ENCODE assay signal across 9 cellular contexts in genomic region chr2:1990724-1991123, GRCh38.
DNase-seq lines count a peak whose midpoint lies in the region; ATAC-seq and TF ChIP-seq lines count a peak whose summit lies in the region.
"Had no signal": no experiment of that assay in that cellular context is flagged by ENCODE, and none has a peak within 500 bp of the region (broad histone marks: within the 10 kb centered on the region; RNA-seq: fewer than 3 reads in every experiment).

No MANE protein-coding gene starts in this region.

- no peaks in the 10 kb centered on the region for H3K36me3 ChIP-seq in upper lobe of right lung

- peaks cover 63 to 71% of the 10 kb centered on the region in 2 donors for H3K4me1 Mint-ChIP-seq in immature natural killer cell

- no peak overlapping the region for H3K27ac ChIP-seq in upper lobe of right lung
- H3K27ac ChIP-seq: skin epidermis had no signal

- intact Hi-C loops in upper lobe of right lung (cut with DNase I) = no loop called here

- TF ChIP-seq CTCF in upper lobe of right lung (IDR thresholded peaks at IDR 0.05) = no peak

- peaks cover 3% of the 10 kb centered on the region for H3K27me3 ChIP-seq in upper lobe of right lung

- no peaks in the 10 kb centered on the region for H3K9me3 Mint-ChIP-seq in immature natural killer cell

- ATAC-seq in upper lobe of right lung (peak; percentile 8), GM21723 (IDR thresholded peaks at IDR 0.05; ENCODE audit: unreplicated experiment) (no peak)

- peak overlapping the region; percentile 28 to 68 (median 56) for H3K4me3 Mint-ChIP-seq in immature natural killer cell

- H3K36me3 Mint-ChIP-seq in immature natural killer cell = no peaks in the 10 kb centered on the region

- no peaks in the 10 kb centered on the region for H3K4me1 ChIP-seq in upper lobe of right lung

- peak; percentile 15 for DNase-seq in NCI-H510A treated with DMSO at 0.1 percent for 48 hours (lab: John Stamatoyannopoulos, UW)
- DNase-seq in NCI-H510A (lab: John Stamatoyannopoulos, UW) = no peak
- peak in 55 of 56 donors; percentile 10 to 93 (median 74) for DNase-seq in amygdala (lab: John Stamatoyannopoulos, UW)
- no peak for DNase-seq in immature natural killer cell
- DNase-seq in upper lobe of right lung = no peak
- DNase-seq in activated CD4-positive, CD25-positive, alpha-beta regulatory T cell treated with anti-CD3 and anti-CD28 coated beads, Interleukin-2, amount 50 U/mL, for 72 hours = no peak
- DNase-seq in NK-92 (lab: John Stamatoyannopoulos, UW; ENCODE audit: unreplicated experiment) = no peak

- H3K9me3 ChIP-seq in upper lobe of right lung = no peaks in the 10 kb centered on the region

- H3K4me3 ChIP-seq in upper lobe of right lung = no peak overlapping the region
- H3K4me3 ChIP-seq: skin epidermis had no signal

- peaks cover 2 to 12% (median 4%) of the 10 kb centered on the region in 3 donors for H3K27me3 Mint-ChIP-seq in immature natural killer cell (ENCODE audit: low read depth in 3 of 3)

- peak overlapping the region in 1 of 6 donors; percentile 9 for H3K27ac Mint-ChIP-seq in immature natural killer cell

Comparison
In these comparisons a context has a peak if more than half of its experiments do, and no peak if none do; other contexts are left out.
1. DNase-seq: peak in NCI-H510A treated with DMSO at 0.1 percent for 48 hours (single experiment) and amygdala (55 of 56); none in NCI-H510A (single experiment), immature natural killer cell (0 of 3), upper lobe of right lung (single experiment), activated CD4-positive, CD25-positive, alpha-beta regulatory T cell treated with anti-CD3 and anti-CD28 coated beads, Interleukin-2, amount 50 U/mL, for 72 hours (single experiment) and NK-92 (single experiment).